Comparison of ENCODE assay signal across 16 cellular contexts in genomic region chr6:25100288-25100687, GRCh38.
DNase-seq lines count a peak whose midpoint lies in the region; TF ChIP-seq lines count a peak whose summit lies in the region.
"Had no signal": no experiment of that assay in that cellular context is flagged by ENCODE, and none has a peak within 500 bp of the region (broad histone marks: within the 10 kb centered on the region; RNA-seq: fewer than 3 reads in every experiment).

No MANE protein-coding gene starts in this region.

- no peak overlapping the region for H3K4me2 ChIP-seq in mammary epithelial cell (ENCODE audit: insufficient read depth, low read depth, low read length)
- H3K4me2 ChIP-seq: KMS-11 had no signal

- WGBS in mammary epithelial cell (ENCODE audit: low coverage, missing lambda C conversion rate): 65% methylated on average over 4 of the region's 4 CpGs

- H4K20me1 ChIP-seq in mammary epithelial cell (ENCODE audit: insufficient read depth, low read length): no peaks in the 10 kb centered on the region

- CTCF ChIA-PET in mammary epithelial cell (lab: Charles Lee; ENCODE audit: low non-redundant PET): no interaction called here

- in situ Hi-C loops in mammary epithelial cell (cut with MboI; ENCODE audit: low sequenced_read_pairs in 2 of 2): no loop called here

- DNase-seq in ELR (ENCODE audit: low read depth) (peak; percentile 29), LHCN-M2 (ENCODE audit: low read depth) (peak; percentile 12), mammary epithelial cell (peak; percentile 16), iris pigment epithelial cell (ENCODE audit: low read depth) (peak; percentile 45), DMS79 treated with DMSO at 0.1 percent for 48 hours (lab: John Stamatoyannopoulos, UW) (no peak)
- no peak for DNase-seq in activated effector memory CD4-positive, alpha-beta T cell treated with anti-CD3 and anti-CD28 coated beads, Interleukin-2, amount 50 U/mL, for 16 hours
- DNase-seq in stimulated activated naive CD4-positive, alpha-beta T cell treated with Interleukin-2 at 50 U/mL for 16 hours (lab: John Stamatoyannopoulos, UW): no peak
- DNase-seq: CD8-positive, alpha-beta T cell; DND-41; GF-D8; GOT3; MV-4-11; NCI-H1417 treated with DMSO at 0.1 percent for 48 hours; NCI-H2029; NCI-H510A treated with DMSO at 0.1 percent for 48 hours had no signal

- H3K27me3 ChIP-seq in mammary epithelial cell (ENCODE audit: insufficient read depth, low read length): no peaks in the 10 kb centered on the region

- no peak overlapping the region for H3K27ac ChIP-seq in mammary epithelial cell (ENCODE audit: insufficient read depth, low read depth, low read length)
- H3K27ac ChIP-seq: KMS-11 had no signal

- no peaks in the 10 kb centered on the region for H3K4me1 ChIP-seq in mammary epithelial cell (ENCODE audit: insufficient read depth, low read length)

- dilution Hi-C loops in mammary epithelial cell (cut with HindIII; ENCODE audit: low sequenced_read_pairs): no loop called here

- TF ChIP-seq CTCF in mammary epithelial cell (conservative IDR thresholded peaks at IDR 0.05 in 1 of 2, IDR thresholded peaks at IDR 0.05 in 1 of 2; ENCODE audit: extremely low read depth in 1 of 2, insufficient read depth in 1 of 2, low read depth in 1 of 2, low read length in 2 of 2): no peak

- no peak overlapping the region for H3K9ac ChIP-seq in mammary epithelial cell (ENCODE audit: insufficient read depth, low read length)
- H3K9ac ChIP-seq: KMS-11 had no signal

- intact Hi-C loops in mammary epithelial cell (cut with micrococcal nuclease): no loop called here

- BruUV-seq in mammary epithelial cell (replicated peaks; lab: Mats Ljungman, UMichigan): no TSS peak

- H3K36me3 ChIP-seq in mammary epithelial cell (ENCODE audit: insufficient read depth, low read length): no peaks in the 10 kb centered on the region

- H2AFZ ChIP-seq in mammary epithelial cell (ENCODE audit: low read depth, low read length): no peak overlapping the region

- no peaks in the 10 kb centered on the region for H3K79me2 ChIP-seq in mammary epithelial cell (ENCODE audit: insufficient read depth, low read length)

- H3K9me3 ChIP-seq in mammary epithelial cell (replicated peaks; ENCODE audit: insufficient read depth, low read length): no peaks in the 10 kb centered on the region

- no peak overlapping the region for H3K4me3 ChIP-seq in mammary epithelial cell (replicated peaks in 1 of 3; ENCODE audit: insufficient read depth in 1 of 3, low read depth in 2 of 3, low read length in 3 of 3)

Comparison
In these comparisons a context has a peak if more than half of its experiments do, and no peak if none do; other contexts are left out.
1. DNase-seq: peak in ELR (single experiment), LHCN-M2 (single experiment), mammary epithelial cell (single experiment) and iris pigment epithelial cell (single experiment); none in activated effector memory CD4-positive, alpha-beta T cell treated with anti-CD3 and anti-CD28 coated beads, Interleukin-2, amount 50 U/mL, for 16 hours (single experiment), stimulated activated naive CD4-positive, alpha-beta T cell treated with Interleukin-2 at 50 U/mL for 16 hours (single experiment) and DMS79 treated with DMSO at 0.1 percent for 48 hours (single experiment).